22 cellular contexts compared by ENCODE assay signal in genomic region chr6:166559662-166560061, GRCh38. TPM values are rescaled to one million over a fixed set of nuclear protein-coding genes. Genes with fewer than 3 reads are reported as not detected.
"Had no signal": no experiment of that assay in that cellular context is flagged by ENCODE, and none has a peak within 500 bp of the region (broad histone marks: within the 10 kb centered on the region; RNA-seq: fewer than 3 reads in every experiment).

No MANE protein-coding gene starts in this region.

- DNase-seq: dermis blood vessel endothelial cell; effector memory CD4-positive, alpha-beta T cell; erythroblast; esophagus squamous epithelium; hypothalamus; immature natural killer cell; left ventricle myocardium superior; lower lobe of right lung; mucosa of descending colon; naive thymus-derived CD4-positive, alpha-beta T cell; spleen; stimulated activated CD4-positive, alpha-beta T cell treated with anti-CD3 and anti-CD28 coated beads, Interleukin-4, amount 100 ng/mL, for 4 hours; upper lobe of left lung had no signal

- H3K9ac ChIP-seq: neural progenitor cell had no signal

- H3K36me3 ChIP-seq: neural progenitor cell, prostate gland, right atrium auricular region, thoracic aorta had no signal

- H3K27ac ChIP-seq: coronary artery, lower lobe of right lung, neural progenitor cell, prostate gland, right atrium auricular region, skin epidermis, thoracic aorta, upper lobe of left lung had no signal

- H3K4me1 ChIP-seq: prostate gland had no signal

- H2AFZ ChIP-seq: neural progenitor cell had no signal

- H3K4me3 ChIP-seq: coronary artery, esophagus squamous epithelium, lower lobe of right lung, mucosa of descending colon, neural progenitor cell, prostate gland, right atrium auricular region, skin epidermis, spleen, thoracic aorta, tibial nerve, upper lobe of left lung had no signal

- H3K4me2 ChIP-seq: neural progenitor cell had no signal

- H3K27me3 ChIP-seq: esophagus squamous epithelium, neural progenitor cell, right atrium auricular region, spleen, tibial nerve, upper lobe of left lung had no signal

- H3K9me3 ChIP-seq: esophagus squamous epithelium, mucosa of descending colon, prostate gland, thoracic aorta had no signal

- ATAC-seq: left ventricle myocardium superior; lower lobe of right lung; mucosa of descending colon; naive thymus-derived CD4-positive, alpha-beta T cell; sciatic nerve; stimulated activated memory B cell treated with anti-CD40 and anti-IgM and Interleukin-4, amounts not matched to agents 10 μg/mL and 1 μg/mL and 100 μg/mL, for 72 hours had no signal

RNA-seq across cellular contexts. Expression of gene RAMACL, which starts 26.8 kb away (rescaled TPM):
- polyA plus RNA-seq: naive thymus-derived CD4-positive, alpha-beta T cell had no signal
